Comparison of ENCODE assay signal across 17 cellular contexts in genomic region chrX:12139934-12140611, GRCh38. TPM values are rescaled to one million over a fixed set of nuclear protein-coding genes. Genes with fewer than 3 reads are reported as not detected.
DNase-seq lines count a peak whose midpoint lies in the region; ATAC-seq and TF ChIP-seq lines count a peak whose summit lies in the region.
"Had no signal": no experiment of that assay in that cellular context is flagged by ENCODE, and none has a peak within 500 bp of the region (broad histone marks: within the 10 kb centered on the region; RNA-seq: fewer than 3 reads in every experiment).

No MANE protein-coding gene starts in this region.

- intact Hi-C loops in dorsolateral prefrontal cortex (cut with DNase I): no loop called here
- intact Hi-C loops in sigmoid colon (cut with DNase I): loop anchor here (5.0 kb wide), 3 partner anchors 177 to 427 kb away; no protein-coding TSS in a partner anchor
- intact Hi-C loops in activated naive CD4-positive, alpha-beta T cell treated with anti-CD3 and anti-CD28 coated beads for 36 hours (cut with micrococcal nuclease): no loop called here

- peaks cover 2% of the 10 kb centered on the region for H3K4me1 Mint-ChIP-seq in activated naive CD4-positive, alpha-beta T cell treated with anti-CD3 and anti-CD28 coated beads for 36 hours (ENCODE audit: low read depth)

- TF ChIP-seq POLR2A in sigmoid colon (IDR thresholded peaks at IDR 0.05): no peak

- DNase-seq in EL (peak; percentile 45), NCI-H146 (lab: John Stamatoyannopoulos, UW) (peak; percentile 74), dorsolateral prefrontal cortex (no peak), sigmoid colon (no peak)
- no peak for DNase-seq in activated naive CD4-positive, alpha-beta T cell treated with anti-CD3 and anti-CD28 coated beads for 36 hours
- DNase-seq in stimulated activated CD4-positive, alpha-beta T cell treated with anti-CD3 and anti-CD28 coated beads, Interleukin-2, amount 100 ng/mL, for 24 hours: no peak
- DNase-seq: activated CD4-positive, alpha-beta T cell treated with anti-CD3 and anti-CD28 coated beads for 1 hour; activated effector memory CD4-positive, alpha-beta T cell treated with Interleukin-2 at 50 U/mL for 16 hours; CD4-positive, CD25-positive, alpha-beta regulatory T cell; left ventricle myocardium inferior; NCI-H187 treated with DMSO at 0.1 percent for 48 hours; NCI-H446 treated with DMSO at 0.1 percent for 48 hours; stimulated activated CD4-positive, alpha-beta T cell treated with anti-CD3 and anti-CD28 coated beads, Interleukin-4, amount 100 ng/mL, for 4 hours had no signal

- no peaks in the 10 kb centered on the region for H3K4me1 ChIP-seq in sigmoid colon
- H3K4me1 ChIP-seq: left ventricle myocardium inferior had no signal

- H3K9me3 ChIP-seq in sigmoid colon: no peaks in the 10 kb centered on the region
- H3K9me3 ChIP-seq: left ventricle myocardium inferior had no signal

- H3K27me3 ChIP-seq in dorsolateral prefrontal cortex (peaks cover 0 to 73% (median 28%) of the 10 kb centered on the region in 45 donors), sigmoid colon (no peaks in the 10 kb centered on the region)

- no peaks in the 10 kb centered on the region for H3K36me3 Mint-ChIP-seq in activated naive CD4-positive, alpha-beta T cell treated with anti-CD3 and anti-CD28 coated beads for 36 hours (ENCODE audit: low read depth)
- H3K36me3 Mint-ChIP-seq: CD4-positive, CD25-positive, alpha-beta regulatory T cell had no signal

- ATAC-seq in GM18861 (IDR thresholded peaks at IDR 0.05; ENCODE audit: unreplicated experiment): no peak
- ATAC-seq: sciatic nerve had no signal

- no peak overlapping the region for H3K27ac Mint-ChIP-seq in activated naive CD4-positive, alpha-beta T cell treated with anti-CD3 and anti-CD28 coated beads for 36 hours

- no peaks in the 10 kb centered on the region for H3K36me3 ChIP-seq in sigmoid colon
- H3K36me3 ChIP-seq: left ventricle myocardium inferior had no signal

- H3K27ac ChIP-seq in dorsolateral prefrontal cortex (peak overlapping the region in 3 of 59 donors; percentile 10 to 61 (median 13)), sigmoid colon (peak overlapping the region in 3 of 4 donors; percentile 4 to 63 (median 53))
- H3K27ac ChIP-seq: left ventricle myocardium inferior had no signal

- no peak for TF ChIP-seq CTCF in dorsolateral prefrontal cortex (IDR thresholded peaks at IDR 0.05 in 54 of 56, conservative IDR thresholded peaks at IDR 0.05 in 2 of 56; ENCODE audit: low read depth in 1 of 56, partially characterized antibody in 56 of 56)
- no peak for TF ChIP-seq CTCF in sigmoid colon (IDR thresholded peaks at IDR 0.05)

- no peak overlapping the region for H3K4me3 Mint-ChIP-seq in activated naive CD4-positive, alpha-beta T cell treated with anti-CD3 and anti-CD28 coated beads for 36 hours
- H3K4me3 Mint-ChIP-seq: CD4-positive, CD25-positive, alpha-beta regulatory T cell had no signal

- 68 to 78% methylated on average over 4 of the region's 4 CpGs for WGBS in sigmoid colon, 2 donors

- peaks cover 20% of the 10 kb centered on the region for H3K27me3 Mint-ChIP-seq in activated naive CD4-positive, alpha-beta T cell treated with anti-CD3 and anti-CD28 coated beads for 36 hours (ENCODE audit: low read depth)

- H3K9me3 Mint-ChIP-seq in activated naive CD4-positive, alpha-beta T cell treated with anti-CD3 and anti-CD28 coated beads for 36 hours: no peaks in the 10 kb centered on the region

- H3K4me3 ChIP-seq in dorsolateral prefrontal cortex (peak overlapping the region in 50 of 59 donors; percentile 0 to 64 (median 51)), sigmoid colon (peak overlapping the region in 2 of 4 donors; percentile 13 to 47)
- H3K4me3 ChIP-seq: left ventricle myocardium inferior had no signal

- no peak for TF ChIP-seq EP300 in sigmoid colon (IDR thresholded peaks at IDR 0.05)

- CTCF ChIA-PET in activated naive CD4-positive, alpha-beta T cell treated with anti-CD3 and anti-CD28 coated beads for 36 hours (lab: Charles Lee): interaction anchor here (0.6 kb wide), 2 partner anchors 96 to 229 kb away, joined by 3 read pairs; no protein-coding TSS in a partner anchor

RNA-seq across cellular contexts. Expression of gene FRMPD4, which starts 1.8 kb away (rescaled TPM):
- 10 to 100 TPM in 119 of 120 experiments, 1 to 10 TPM in 1; 9.8 to 51.7 (median 35.9) TPM for total RNA-seq in dorsolateral prefrontal cortex
- total RNA-seq in sigmoid colon: 1 to 10 TPM; 1.4 to 5.8 (median 3.9) TPM
- polyA plus RNA-seq in sigmoid colon: under 1 TPM in 1 of 3 donors, not detected in 2; 0.22 TPM
- total RNA-seq in activated naive CD4-positive, alpha-beta T cell treated with anti-CD3 and anti-CD28 coated beads for 36 hours: not detected
- total RNA-seq: CD4-positive, CD25-positive, alpha-beta regulatory T cell; endothelial cell of umbilical vein; SK-MEL-5 had no signal
- polyA plus RNA-seq: CD4-positive, CD25-positive, alpha-beta regulatory T cell; endothelial cell of umbilical vein had no signal

Comparison
In these comparisons a context has a peak if more than half of its experiments do, and no peak if none do; other contexts are left out.
1. DNase-seq: peak in EL (single experiment) and NCI-H146 (single experiment); none in dorsolateral prefrontal cortex (0 of 10), sigmoid colon (single experiment), activated naive CD4-positive, alpha-beta T cell treated with anti-CD3 and anti-CD28 coated beads for 36 hours (single experiment) and stimulated activated CD4-positive, alpha-beta T cell treated with anti-CD3 and anti-CD28 coated beads, Interleukin-2, amount 100 ng/mL, for 24 hours (0 of 2).